Comparison of ENCODE assay signal across 8 cellular contexts in the genomic region with DNA sequence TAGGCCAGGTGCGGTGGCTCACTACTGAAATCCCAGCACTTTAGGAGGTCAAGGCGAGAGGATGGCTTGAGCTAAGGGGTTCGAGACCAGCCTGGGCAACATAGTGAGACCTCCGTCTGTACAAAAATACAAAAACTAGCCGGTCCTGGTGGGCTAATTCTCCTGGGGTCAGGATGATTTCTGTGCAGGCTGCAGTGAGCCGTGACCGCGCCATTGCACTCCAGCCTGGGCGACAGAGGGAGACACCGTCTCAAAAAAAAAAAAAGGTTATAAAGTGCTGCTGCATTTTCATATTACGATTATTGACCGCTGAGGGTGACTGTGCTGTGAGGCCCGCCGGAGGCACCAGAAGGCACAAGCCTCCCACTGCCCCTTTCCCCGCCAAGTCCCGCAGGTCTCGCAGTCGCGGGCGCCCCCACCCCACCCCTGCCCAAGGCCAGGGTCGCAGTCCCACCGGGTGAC. TPM values are rescaled to one million over a fixed set of nuclear protein-coding genes. Genes with fewer than 3 reads are reported as not detected.
DNase-seq lines count a peak whose midpoint lies in the region; ATAC-seq and TF ChIP-seq lines count a peak whose summit lies in the region.

No MANE protein-coding gene starts in this region.

- H4K20me1 ChIP-seq in DOHH2 (ENCODE audit: control insufficient read depth, insufficient read depth, low read depth, low read length), result no peaks in the 10 kb centered on the region

- peak; percentile 30 for TF ChIP-seq CTCF in DOHH2 (IDR thresholded peaks at IDR 0.05; ENCODE audit: low read depth, low read length, poor library complexity, severe bottlenecking)
- peak; percentile 34 for TF ChIP-seq CTCF in endodermal cell (conservative IDR thresholded peaks at IDR 0.05)
- no peak for TF ChIP-seq CTCF in ovary (IDR thresholded peaks at IDR 0.05)

- peak overlapping the region; percentile 62 for H3K4me3 Mint-ChIP-seq in endodermal cell

- TF ChIP-seq EP300 in ovary (IDR thresholded peaks at IDR 0.05), result no peak

- WGBS in endodermal cell (ENCODE audit: insufficient coverage in 1 of 2, insufficient read length in 1 of 2), 2 experiments, result 37 to 57% methylated on average over 9 to 22 of the region's 22 CpGs
- 33 to 41% (median 34%) methylated on average over 20 to 22 of the region's 22 CpGs for WGBS in ovary, 3 donors

- peaks cover 36% of the 10 kb centered on the region for H3K27me3 ChIP-seq in DOHH2 (ENCODE audit: control insufficient read depth, low read length)
- H3K27me3 ChIP-seq in MG63, result no peaks in the 10 kb centered on the region
- H3K27me3 ChIP-seq in endodermal cell (ENCODE audit: control insufficient read depth, insufficient read depth, low read length, poor library complexity, severe bottlenecking), result peaks cover 22% of the 10 kb centered on the region
- no peaks in the 10 kb centered on the region for H3K27me3 ChIP-seq in ovary

- peaks cover 6% of the 10 kb centered on the region for H3K27me3 Mint-ChIP-seq in endodermal cell (ENCODE audit: insufficient read depth)

- H3K9me3 Mint-ChIP-seq in endodermal cell, result no peaks in the 10 kb centered on the region

- no peaks in the 10 kb centered on the region for H3K79me2 ChIP-seq in DOHH2 (ENCODE audit: control insufficient read depth, low read length)

- H3K4me1 ChIP-seq in DOHH2 (ENCODE audit: control insufficient read depth, low read length) (peaks cover 33% of the 10 kb centered on the region), endodermal cell (ENCODE audit: control insufficient read depth, insufficient read depth, low read length) (peaks cover 4% of the 10 kb centered on the region), ovary (ENCODE audit: insufficient read depth) (peaks cover 14% of the 10 kb centered on the region)

- H3K9me3 ChIP-seq in DOHH2 (ENCODE audit: control insufficient read depth, insufficient read depth, low read length) (no peaks in the 10 kb centered on the region), MG63 (no peaks in the 10 kb centered on the region), endodermal cell (ENCODE audit: control insufficient read depth, low read length) (no peaks in the 10 kb centered on the region), ovary (no peaks in the 10 kb centered on the region)

- H3K36me3 ChIP-seq in DOHH2 (ENCODE audit: control insufficient read depth, low read length) (no peaks in the 10 kb centered on the region), MG63 (peaks cover 12% of the 10 kb centered on the region), endodermal cell (ENCODE audit: control insufficient read depth, insufficient read depth, low read length) (no peaks in the 10 kb centered on the region), ovary (no peaks in the 10 kb centered on the region)

- no peaks in the 10 kb centered on the region for H3F3A ChIP-seq in DOHH2 (ENCODE audit: control insufficient read depth, insufficient read depth)

- peak overlapping the region; percentile 97 for H3K4me2 ChIP-seq in DOHH2 (ENCODE audit: low read length)

- DNase-seq in MG63, result no peak
- DNase-seq in endodermal cell, result no peak
- DNase-seq in ovary, result no peak
- DNase-seq in posterior cingulate gyrus, result no peak
- no peak for DNase-seq in GM03348 (ENCODE audit: low spot score)

- H3K9ac ChIP-seq in endodermal cell (ENCODE audit: extremely low read depth, low read length, poor library complexity, severe bottlenecking), result no peak overlapping the region

- no peak for TF ChIP-seq POLR2A in ovary (IDR thresholded peaks at IDR 0.05)
- no peak for TF ChIP-seq POLR2A in GM18505 (IDR thresholded peaks at IDR 0.05; ENCODE audit: borderline replicate concordance, extremely low read depth, insufficient read depth, insufficient read length)

- intact Hi-C loops in ovary (cut with DNase I) (loop anchor here in 3 of 4 donors (5.0 to 10.0 kb wide), 3 partner anchors 50 to 60 kb away; partner anchors contain the start of gene POP4 (in 2 of the 3)), posterior cingulate gyrus (cut with DNase I) (loop anchor here (2.0 to 5.0 kb wide), 2 partner anchors 52 kb away; no protein-coding TSS in a partner anchor)

- H3K27ac ChIP-seq in DOHH2 (ENCODE audit: low read depth, low read length) (no peak overlapping the region), endodermal cell (ENCODE audit: low read depth, low read length) (no peak overlapping the region), ovary (peak overlapping the region; percentile 72 to 76)

- peaks cover 9% of the 10 kb centered on the region for H3K4me1 Mint-ChIP-seq in endodermal cell

- H3K9me2 ChIP-seq in DOHH2 (replicated peaks; ENCODE audit: control insufficient read depth, low read length), result no peaks in the 10 kb centered on the region

- H3K36me3 Mint-ChIP-seq in endodermal cell (ENCODE audit: low read depth), result no peaks in the 10 kb centered on the region

- H3K4me3 ChIP-seq in DOHH2 (ENCODE audit: low read length) (peak overlapping the region; percentile 81), MG63 (peak overlapping the region; percentile 85), endodermal cell (ENCODE audit: low read length) (peak overlapping the region; percentile 76), ovary (peak overlapping the region; percentile 91)

- no peak overlapping the region for H3K27ac Mint-ChIP-seq in endodermal cell

- ATAC-seq in GM18505 (IDR thresholded peaks at IDR 0.05; ENCODE audit: unreplicated experiment) (no peak), GM18520 (IDR thresholded peaks at IDR 0.05; ENCODE audit: unreplicated experiment) (no peak)

RNA-seq across cellular contexts. Expression of gene PLEKHF1, which starts 0.5 kb away (rescaled TPM):
- total RNA-seq in MG63 (2014; rRNA removed; shearing (Covaris generic); ENCODE audit: low replicate concordance), result 22.2 and 37.5 TPM in 2 replicates
- 1 to 10 TPM; 2.6 to 2.8 TPM for total RNA-seq in endodermal cell
- 1.1 TPM for polyA plus RNA-seq in endodermal cell (2013, experiment 1 of 2)
- polyA plus RNA-seq in endodermal cell (2013, experiment 2 of 2), result 0.62 TPM
- total RNA-seq in ovary, result 10 to 100 TPM in 6 of 7 donors, 1 to 10 TPM in 1; 9.3 to 19.1 (median 13.8) TPM
- 10 to 100 TPM in 1 of 2 donors, under 1 TPM in 1; 0.92 to 12.5 TPM for polyA plus RNA-seq in ovary

RNA-seq across cellular contexts. Expression of gene C19orf12, which starts 50.3 kb away (rescaled TPM):
- total RNA-seq in MG63 (2014; rRNA removed; shearing (Covaris generic); ENCODE audit: low replicate concordance), result 35.6 and 47.0 TPM in 2 replicates
- total RNA-seq in endodermal cell, result 10 to 100 TPM; 18.9 to 22.9 TPM
- 24.4 TPM for polyA plus RNA-seq in endodermal cell (2013, experiment 1 of 2)
- polyA plus RNA-seq in endodermal cell (2013, experiment 2 of 2), result 19.4 TPM
- total RNA-seq in ovary, result 10 to 100 TPM; 23.4 to 33.6 (median 25.3) TPM
- polyA plus RNA-seq in ovary, result 10 to 100 TPM; 15.6 to 16.7 TPM

RNA-seq across cellular contexts. Expression of gene POP4, which starts 58.7 kb away (rescaled TPM):
- total RNA-seq in MG63 (2014; rRNA removed; shearing (Covaris generic); ENCODE audit: low replicate concordance), result 150 and 267 TPM in 2 replicates
- 10 to 100 TPM; 58.2 to 59.7 TPM for total RNA-seq in endodermal cell
- polyA plus RNA-seq in endodermal cell (2013, experiment 1 of 2), result 66.2 TPM
- polyA plus RNA-seq in endodermal cell (2013, experiment 2 of 2), result 59.5 TPM
- 10 to 100 TPM; 32.9 to 47.8 (median 36.5) TPM for total RNA-seq in ovary
- polyA plus RNA-seq in ovary, result 10 to 100 TPM; 42.1 to 92.9 TPM

Comparison
In these comparisons a context has a peak if more than half of its experiments do, and no peak if none do; other contexts are left out.
1. H3K27ac ChIP-seq: peak in ovary (2 of 2); none in DOHH2 (single experiment) and endodermal cell (single experiment).
2. CTCF ChIP-seq: peak in DOHH2 (single experiment) and endodermal cell (single experiment); none in ovary (0 of 3).
3. Peak in every context shown above with its lines, with median percentiles within 50 percentile points of each other: H3K4me3 ChIP-seq.